Comparison of ENCODE assay signal across 11 cellular contexts in genomic region chr1:51583532-51583931, GRCh38. TPM values are rescaled to one million over a fixed set of nuclear protein-coding genes. Genes with fewer than 3 reads are reported as not detected.
DNase-seq lines count a peak whose midpoint lies in the region; ATAC-seq, FAIRE-seq and TF ChIP-seq lines count a peak whose summit lies in the region.
"Had no signal": no experiment of that assay in that cellular context is flagged by ENCODE, and none has a peak within 500 bp of the region (broad histone marks: within the 10 kb centered on the region; RNA-seq: fewer than 3 reads in every experiment).

No MANE protein-coding gene starts in this region.

- in situ Hi-C loops in GM13977 (cut with MboI; ENCODE audit: low pct_unique_long_range_greater_than_20kb, low sequenced_read_pairs, unreplicated experiment), result no loop called here

- no peak for TF ChIP-seq POLR2A in H54 (IDR thresholded peaks at IDR 0.05; ENCODE audit: low read depth, low read length)

- H3K27ac ChIP-seq in layer of hippocampus (ENCODE audit: low read depth, low read length), result peak overlapping the region; percentile 80

- DNase-seq in H54 (ENCODE audit: insufficient read length, low spot score) (peak; percentile 67), cerebellar cortex (ENCODE audit: low spot score) (peak; percentile 37), smooth muscle cell of the brain vasculature (ENCODE audit: low read depth, low spot score) (peak; percentile 29), UCSD-AML1 (lab: John Stamatoyannopoulos, UW; ENCODE audit: unreplicated experiment) (no peak), GM13977 (ENCODE audit: low spot score) (no peak), SK-N-DZ (ENCODE audit: low spot score) (no peak)
- DNase-seq: DMS153; NK-92 treated with Interleukin-12 subunit alpha and Interleukin-12 subunit beta, amount 100 ng/mL, for 24 hours had no signal

- TF ChIP-seq CTCF in GM13977 (IDR thresholded peaks at IDR 0.05; ENCODE audit: extremely low read depth, insufficient read depth, missing control alignments), result no peak

- no peak for ATAC-seq in HG02623 (IDR thresholded peaks at IDR 0.05; ENCODE audit: unreplicated experiment)
- ATAC-seq: natural killer cell treated with Interleukin-12 subunit alpha and Interleukin-12 subunit beta and Interleukin-15 and Interleukin-18, amount 100 ng/mL, for 72 hours had no signal

- H3K27me3 ChIP-seq in layer of hippocampus (ENCODE audit: control insufficient read depth, insufficient read depth, low read length), result no peaks in the 10 kb centered on the region

- peak; percentile 99 for FAIRE-seq in H54 (lab: Jason Lieb, UNC)

RNA-seq across cellular contexts. Expression of gene OSBPL9, which starts 33.4 kb away (rescaled TPM):
- polyA plus RNA-seq in SK-N-DZ (2014; cell fraction: cytosol; rRNA removed), result 97.1 and 101 TPM in 2 replicates
- polyA plus RNA-seq in SK-N-DZ (2014; cell fraction: nucleus; rRNA removed), result 51.2 and 62.5 TPM in 2 replicates

Comparison
In these comparisons a context has a peak if more than half of its experiments do, and no peak if none do; other contexts are left out.
1. DNase-seq: peak in H54 (single experiment), cerebellar cortex (single experiment) and smooth muscle cell of the brain vasculature (single experiment); none in UCSD-AML1 (single experiment), GM13977 (single experiment) and SK-N-DZ (single experiment).